Comparison of ENCODE assay signal across 13 cellular contexts in genomic region chr11:95304777-95305176, GRCh38.
"Had no signal": no experiment of that assay in that cellular context is flagged by ENCODE, and none has a peak within 500 bp of the region (broad histone marks: within the 10 kb centered on the region; RNA-seq: fewer than 3 reads in every experiment).

No MANE protein-coding gene starts in this region.

- H3K4me1 ChIP-seq: lower lobe of right lung, right lobe of liver, testis had no signal

- H3K27me3 ChIP-seq: neutrophil, right lobe of liver, testis had no signal

- H3K4me3 ChIP-seq: lower lobe of right lung, right lobe of liver, testis had no signal

- DNase-seq: activated CD4-positive, alpha-beta T cell treated with anti-CD3 and anti-CD28 coated beads, Interleukin-2, amount 50 U/mL, for 4 hours; activated gamma-delta T cell; activated T-cell treated with anti-CD3 and anti-CD28 coated beads, Interleukin-2, amount 50 U/mL, for 72 hours; effector CD4-positive, alpha-beta T cell; lower lobe of right lung; natural killer cell; right lobe of liver; small intestine; stimulated activated CD4-positive, alpha-beta T cell treated with anti-CD3 and anti-CD28 coated beads, Interleukin-4, amount 100 ng/mL, for 24 hours; testis; WERI-Rb-1 had no signal

- H3K36me3 ChIP-seq: lower lobe of right lung, neutrophil, right lobe of liver, WERI-Rb-1 had no signal

- H3K9me3 ChIP-seq: lower lobe of right lung, neutrophil, right lobe of liver, testis had no signal

- H3K27ac ChIP-seq: lower lobe of right lung, neutrophil, parathyroid adenoma, right lobe of liver, testis, WERI-Rb-1 had no signal

- ATAC-seq: activated T-cell treated with anti-CD3 and anti-CD28 coated beads, Interleukin-2, amount 50 U/mL, for 72 hours; lower lobe of right lung; natural killer cell; right lobe of liver had no signal
